ENCODE assay signal across 1 cellular context in the genomic region with DNA sequence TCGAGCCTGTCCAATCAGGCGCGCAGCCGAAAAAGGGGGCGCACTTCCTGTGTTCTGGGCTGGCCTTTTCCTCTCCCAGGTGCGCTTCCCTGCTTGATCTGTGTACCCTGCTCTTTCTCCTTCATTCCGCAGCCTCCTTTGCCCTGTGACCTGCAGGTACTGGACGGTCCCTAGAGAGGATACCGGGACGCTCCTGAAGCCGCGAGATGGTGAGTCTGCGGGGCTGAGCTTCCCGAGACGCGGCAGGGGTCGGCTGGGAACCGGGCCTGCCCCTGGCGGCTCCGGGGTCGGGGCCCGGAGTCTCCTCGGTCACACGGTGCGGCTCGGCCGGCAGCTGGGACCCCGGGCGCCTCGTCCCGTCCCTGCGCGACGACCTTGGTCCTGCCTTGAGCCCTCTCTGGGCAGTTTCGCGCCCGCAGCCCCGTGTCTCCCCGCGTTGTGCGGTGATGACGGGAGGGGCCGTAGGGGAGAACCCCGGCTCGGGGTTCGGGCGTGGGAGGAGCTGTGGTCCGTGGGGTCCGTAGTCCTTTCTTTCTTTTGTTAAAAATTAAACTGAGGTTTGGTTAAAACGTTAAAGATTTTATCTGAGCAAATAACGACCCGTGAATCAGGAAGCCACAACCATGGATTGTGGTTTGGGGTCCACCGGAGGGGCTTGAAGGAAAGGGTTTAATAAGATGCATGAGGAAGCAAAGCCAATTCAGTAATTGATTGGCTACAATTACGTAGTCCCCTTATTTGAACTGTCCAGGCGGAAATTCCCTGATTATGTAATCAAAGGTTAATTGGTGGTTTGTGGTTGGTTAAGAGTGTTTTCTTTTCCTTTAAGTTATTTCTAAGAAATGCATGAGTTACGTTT.
TF ChIP-seq lines count a peak whose summit lies in the region.

No MANE protein-coding gene starts in this region.

TF ChIP-seq in HepG2, 621 proteins besides CTCF, POLR2A, EP300 and RAD21 (continued from another document and continues in another):
- TF ChIP-seq, protein P1, sequence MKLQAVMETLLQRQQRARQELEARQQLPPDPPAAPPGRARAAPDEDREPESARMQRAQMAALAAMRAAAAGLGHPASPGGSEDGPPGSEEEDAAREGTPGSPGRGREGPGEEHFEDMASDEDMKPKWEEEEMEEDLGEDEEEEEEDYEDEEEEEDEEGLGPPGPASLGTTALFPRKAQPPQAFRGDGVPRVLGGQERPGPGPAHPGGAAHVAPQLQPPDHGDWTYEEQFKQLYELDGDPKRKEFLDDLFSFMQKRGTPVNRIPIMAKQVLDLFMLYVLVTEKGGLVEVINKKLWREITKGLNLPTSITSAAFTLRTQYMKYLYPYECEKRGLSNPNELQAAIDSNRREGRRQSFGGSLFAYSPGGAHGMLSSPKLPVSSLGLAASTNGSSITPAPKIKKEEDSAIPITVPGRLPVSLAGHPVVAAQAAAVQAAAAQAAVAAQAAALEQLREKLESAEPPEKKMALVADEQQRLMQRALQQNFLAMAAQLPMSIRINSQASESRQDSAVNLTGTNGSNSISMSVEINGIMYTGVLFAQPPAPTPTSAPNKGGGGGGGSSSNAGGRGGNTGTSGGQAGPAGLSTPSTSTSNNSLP (IDR thresholded peaks at IDR 0.05; ENCODE audit: low read depth, low read length) = peak; percentile 80
- TF ChIP-seq ELF3 (CRISPR knock-in tag; IDR thresholded peaks at IDR 0.05) = peak; percentile 74
- TF ChIP-seq MIXL1 (CRISPR knock-in tag; IDR thresholded peaks at IDR 0.05) = peak; percentile 95
- peak; percentile 92; the same call in 1 of the 2 replicates for TF ChIP-seq YEATS4 (CRISPR knock-in tag; IDR thresholded peaks at IDR 0.05; ENCODE audit: borderline replicate concordance)
- TF ChIP-seq RFX3 (CRISPR knock-in tag; IDR thresholded peaks at IDR 0.05) = no peak
- TF ChIP-seq, protein P2, sequence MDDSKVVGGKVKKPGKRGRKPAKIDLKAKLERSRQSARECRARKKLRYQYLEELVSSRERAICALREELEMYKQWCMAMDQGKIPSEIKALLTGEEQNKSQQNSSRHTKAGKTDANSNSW (CRISPR knock-in tag; IDR thresholded peaks at IDR 0.05; ENCODE audit: borderline replicate concordance) = no peak
- TF ChIP-seq BRCA1 (CRISPR knock-in tag; IDR thresholded peaks at IDR 0.05) = peak; percentile 90
- no peak for TF ChIP-seq NFIB (CRISPR knock-in tag; IDR thresholded peaks at IDR 0.05; ENCODE audit: borderline replicate concordance)
- TF ChIP-seq ZMYM3 (CRISPR knock-in tag; IDR thresholded peaks at IDR 0.05) = peak; percentile 26; the same call in 1 of the 2 replicates
- TF ChIP-seq, protein P3, sequence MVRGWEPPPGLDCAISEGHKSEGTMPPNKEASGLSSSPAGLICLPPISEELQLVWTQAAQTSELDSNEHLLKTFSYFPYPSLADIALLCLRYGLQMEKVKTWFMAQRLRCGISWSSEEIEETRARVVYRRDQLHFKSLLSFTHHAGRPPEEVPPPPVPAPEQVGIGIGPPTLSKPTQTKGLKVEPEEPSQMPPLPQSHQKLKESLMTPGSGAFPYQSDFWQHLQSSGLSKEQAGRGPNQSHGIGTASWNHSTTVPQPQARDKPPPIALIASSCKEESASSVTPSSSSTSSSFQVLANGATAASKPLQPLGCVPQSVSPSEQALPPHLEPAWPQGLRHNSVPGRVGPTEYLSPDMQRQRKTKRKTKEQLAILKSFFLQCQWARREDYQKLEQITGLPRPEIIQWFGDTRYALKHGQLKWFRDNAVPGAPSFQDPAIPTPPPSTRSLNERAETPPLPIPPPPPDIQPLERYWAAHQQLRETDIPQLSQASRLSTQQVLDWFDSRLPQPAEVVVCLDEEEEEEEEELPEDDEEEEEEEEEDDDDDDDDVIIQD (CRISPR knock-in tag; IDR thresholded peaks at IDR 0.05; ENCODE audit: low read depth) = 0 out of 2 replicates have a peak, but pooled peaks have one; percentile 18
- TF ChIP-seq EHMT2 (IDR thresholded peaks at IDR 0.05; ENCODE audit: borderline replicate concordance, low read depth, low read length) = no peak
- TF ChIP-seq SP5 (CRISPR knock-in tag; IDR thresholded peaks at IDR 0.05; ENCODE audit: borderline replicate concordance, low read depth) = peak; percentile 93
- TF ChIP-seq CHCHD3 (CRISPR knock-in tag; IDR thresholded peaks at IDR 0.05) = peak; percentile 70; the same call in 1 of the 2 replicates
- peak; percentile 51; the same call in 1 of the 2 replicates for TF ChIP-seq NFIC (IDR thresholded peaks at IDR 0.05; ENCODE audit: low read length)
- TF ChIP-seq PTBP1 (IDR thresholded peaks at IDR 0.05; ENCODE audit: low read depth, low read length, poor library complexity, severe bottlenecking) = peak; percentile 37
- TF ChIP-seq ISX (CRISPR knock-in tag; conservative IDR thresholded peaks at IDR 0.05) = no peak
- TF ChIP-seq PCBP2 (optimal IDR thresholded peaks at IDR 0.05; ENCODE audit: low read depth, low read length, poor library complexity, severe bottlenecking) = no peak
- TF ChIP-seq ZNF703 (CRISPR knock-in tag; IDR thresholded peaks at IDR 0.05; ENCODE audit: borderline replicate concordance) = peak; percentile 37; the same call in 1 of the 2 replicates
- TF ChIP-seq ZSCAN25 (CRISPR knock-in tag; IDR thresholded peaks at IDR 0.05) = peak; percentile 70; the same call in 1 of the 2 replicates
- peak; percentile 92; the same call in 1 of the 2 replicates for TF ChIP-seq ZNF816 (CRISPR knock-in tag; IDR thresholded peaks at IDR 0.05; ENCODE audit: borderline replicate concordance)
- TF ChIP-seq, protein P4, sequence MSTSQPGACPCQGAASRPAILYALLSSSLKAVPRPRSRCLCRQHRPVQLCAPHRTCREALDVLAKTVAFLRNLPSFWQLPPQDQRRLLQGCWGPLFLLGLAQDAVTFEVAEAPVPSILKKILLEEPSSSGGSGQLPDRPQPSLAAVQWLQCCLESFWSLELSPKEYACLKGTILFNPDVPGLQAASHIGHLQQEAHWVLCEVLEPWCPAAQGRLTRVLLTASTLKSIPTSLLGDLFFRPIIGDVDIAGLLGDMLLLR (CRISPR knock-in tag; IDR thresholded peaks at IDR 0.05) = peak; percentile 89
- TF ChIP-seq, protein P5, sequence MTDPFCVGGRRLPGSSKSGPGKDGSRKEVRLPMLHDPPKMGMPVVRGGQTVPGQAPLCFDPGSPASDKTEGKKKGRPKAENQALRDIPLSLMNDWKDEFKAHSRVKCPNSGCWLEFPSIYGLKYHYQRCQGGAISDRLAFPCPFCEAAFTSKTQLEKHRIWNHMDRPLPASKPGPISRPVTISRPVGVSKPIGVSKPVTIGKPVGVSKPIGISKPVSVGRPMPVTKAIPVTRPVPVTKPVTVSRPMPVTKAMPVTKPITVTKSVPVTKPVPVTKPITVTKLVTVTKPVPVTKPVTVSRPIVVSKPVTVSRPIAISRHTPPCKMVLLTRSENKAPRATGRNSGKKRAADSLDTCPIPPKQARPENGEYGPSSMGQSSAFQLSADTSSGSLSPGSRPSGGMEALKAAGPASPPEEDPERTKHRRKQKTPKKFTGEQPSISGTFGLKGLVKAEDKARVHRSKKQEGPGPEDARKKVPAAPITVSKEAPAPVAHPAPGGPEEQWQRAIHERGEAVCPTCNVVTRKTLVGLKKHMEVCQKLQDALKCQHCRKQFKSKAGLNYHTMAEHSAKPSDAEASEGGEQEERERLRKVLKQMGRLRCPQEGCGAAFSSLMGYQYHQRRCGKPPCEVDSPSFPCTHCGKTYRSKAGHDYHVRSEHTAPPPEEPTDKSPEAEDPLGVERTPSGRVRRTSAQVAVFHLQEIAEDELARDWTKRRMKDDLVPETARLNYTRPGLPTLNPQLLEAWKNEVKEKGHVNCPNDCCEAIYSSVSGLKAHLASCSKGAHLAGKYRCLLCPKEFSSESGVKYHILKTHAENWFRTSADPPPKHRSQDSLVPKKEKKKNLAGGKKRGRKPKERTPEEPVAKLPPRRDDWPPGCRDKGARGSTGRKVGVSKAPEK (CRISPR knock-in tag; IDR thresholded peaks at IDR 0.05; ENCODE audit: borderline replicate concordance) = peak; percentile 63; the same call in 1 of the 2 replicates
- peak; percentile 79; the same call in 1 of the 2 replicates for TF ChIP-seq ZNF776 (CRISPR knock-in tag; IDR thresholded peaks at IDR 0.05)
- TF ChIP-seq ZNF143 (CRISPR knock-in tag; IDR thresholded peaks at IDR 0.05) = peak; percentile 56; the same call in 1 of the 2 replicates
- TF ChIP-seq ZNF205 (CRISPR knock-in tag; IDR thresholded peaks at IDR 0.05) = 0 out of 2 replicates have a peak, but pooled peaks have one; percentile 75
- no peak for TF ChIP-seq SOX13 (IDR thresholded peaks at IDR 0.05)
- TF ChIP-seq SOX13 (CRISPR knock-in tag; conservative IDR thresholded peaks at IDR 0.05 in 1 of 2, IDR thresholded peaks at IDR 0.05 in 1 of 2) = peak in 1 of 2 experiments; percentile 66; a peak in 2 of 4 replicates
- peak; percentile 86; the same call in 1 of the 2 replicates for TF ChIP-seq ZFP82 (CRISPR knock-in tag; IDR thresholded peaks at IDR 0.05; ENCODE audit: borderline replicate concordance)
- no peak for TF ChIP-seq MBD4 (IDR thresholded peaks at IDR 0.05; ENCODE audit: borderline replicate concordance, low read length)
- TF ChIP-seq, protein P6, sequence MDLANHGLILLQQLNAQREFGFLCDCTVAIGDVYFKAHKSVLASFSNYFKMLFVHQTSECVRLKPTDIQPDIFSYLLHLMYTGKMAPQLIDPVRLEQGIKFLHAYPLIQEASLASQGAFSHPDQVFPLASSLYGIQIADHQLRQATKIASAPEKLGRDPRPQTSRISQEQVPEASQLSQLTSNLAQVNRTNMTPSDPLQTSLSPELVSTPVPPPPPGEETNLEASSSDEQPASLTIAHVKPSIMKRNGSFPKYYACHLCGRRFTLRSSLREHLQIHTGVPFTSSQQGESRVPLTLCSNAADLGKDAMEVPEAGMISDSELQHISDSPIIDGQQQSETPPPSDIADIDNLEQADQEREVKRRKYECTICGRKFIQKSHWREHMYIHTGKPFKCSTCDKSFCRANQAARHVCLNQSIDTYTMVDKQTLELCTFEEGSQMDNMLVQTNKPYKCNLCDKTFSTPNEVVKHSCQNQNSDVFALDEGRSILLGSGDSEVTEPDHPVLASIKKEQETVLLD (CRISPR knock-in tag; IDR thresholded peaks at IDR 0.05; ENCODE audit: low read depth) = peak; percentile 72
- TF ChIP-seq, protein P7, sequence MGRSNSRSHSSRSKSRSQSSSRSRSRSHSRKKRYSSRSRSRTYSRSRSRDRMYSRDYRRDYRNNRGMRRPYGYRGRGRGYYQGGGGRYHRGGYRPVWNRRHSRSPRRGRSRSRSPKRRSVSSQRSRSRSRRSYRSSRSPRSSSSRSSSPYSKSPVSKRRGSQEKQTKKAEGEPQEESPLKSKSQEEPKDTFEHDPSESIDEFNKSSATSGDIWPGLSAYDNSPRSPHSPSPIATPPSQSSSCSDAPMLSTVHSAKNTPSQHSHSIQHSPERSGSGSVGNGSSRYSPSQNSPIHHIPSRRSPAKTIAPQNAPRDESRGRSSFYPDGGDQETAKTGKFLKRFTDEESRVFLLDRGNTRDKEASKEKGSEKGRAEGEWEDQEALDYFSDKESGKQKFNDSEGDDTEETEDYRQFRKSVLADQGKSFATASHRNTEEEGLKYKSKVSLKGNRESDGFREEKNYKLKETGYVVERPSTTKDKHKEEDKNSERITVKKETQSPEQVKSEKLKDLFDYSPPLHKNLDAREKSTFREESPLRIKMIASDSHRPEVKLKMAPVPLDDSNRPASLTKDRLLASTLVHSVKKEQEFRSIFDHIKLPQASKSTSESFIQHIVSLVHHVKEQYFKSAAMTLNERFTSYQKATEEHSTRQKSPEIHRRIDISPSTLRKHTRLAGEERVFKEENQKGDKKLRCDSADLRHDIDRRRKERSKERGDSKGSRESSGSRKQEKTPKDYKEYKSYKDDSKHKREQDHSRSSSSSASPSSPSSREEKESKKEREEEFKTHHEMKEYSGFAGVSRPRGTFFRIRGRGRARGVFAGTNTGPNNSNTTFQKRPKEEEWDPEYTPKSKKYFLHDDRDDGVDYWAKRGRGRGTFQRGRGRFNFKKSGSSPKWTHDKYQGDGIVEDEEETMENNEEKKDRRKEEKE (IDR thresholded peaks at IDR 0.05) = no peak
- 0 out of 2 replicates have a peak, but pooled peaks have one; percentile 37 for TF ChIP-seq GTF3A (CRISPR knock-in tag; conservative IDR thresholded peaks at IDR 0.05)
- 0 out of 2 replicates have a peak, but pooled peaks have one; percentile 9 for TF ChIP-seq ISL2 (CRISPR knock-in tag; IDR thresholded peaks at IDR 0.05)
- no peak for TF ChIP-seq ZFP36L2 (CRISPR knock-in tag; IDR thresholded peaks at IDR 0.05)
- peak; percentile 97 for TF ChIP-seq POLR2G (IDR thresholded peaks at IDR 0.05; ENCODE audit: low read depth, low read length)
- TF ChIP-seq EED (CRISPR knock-in tag; IDR thresholded peaks at IDR 0.05) = no peak; the same call in none of the 2 replicates
- TF ChIP-seq, protein P8, sequence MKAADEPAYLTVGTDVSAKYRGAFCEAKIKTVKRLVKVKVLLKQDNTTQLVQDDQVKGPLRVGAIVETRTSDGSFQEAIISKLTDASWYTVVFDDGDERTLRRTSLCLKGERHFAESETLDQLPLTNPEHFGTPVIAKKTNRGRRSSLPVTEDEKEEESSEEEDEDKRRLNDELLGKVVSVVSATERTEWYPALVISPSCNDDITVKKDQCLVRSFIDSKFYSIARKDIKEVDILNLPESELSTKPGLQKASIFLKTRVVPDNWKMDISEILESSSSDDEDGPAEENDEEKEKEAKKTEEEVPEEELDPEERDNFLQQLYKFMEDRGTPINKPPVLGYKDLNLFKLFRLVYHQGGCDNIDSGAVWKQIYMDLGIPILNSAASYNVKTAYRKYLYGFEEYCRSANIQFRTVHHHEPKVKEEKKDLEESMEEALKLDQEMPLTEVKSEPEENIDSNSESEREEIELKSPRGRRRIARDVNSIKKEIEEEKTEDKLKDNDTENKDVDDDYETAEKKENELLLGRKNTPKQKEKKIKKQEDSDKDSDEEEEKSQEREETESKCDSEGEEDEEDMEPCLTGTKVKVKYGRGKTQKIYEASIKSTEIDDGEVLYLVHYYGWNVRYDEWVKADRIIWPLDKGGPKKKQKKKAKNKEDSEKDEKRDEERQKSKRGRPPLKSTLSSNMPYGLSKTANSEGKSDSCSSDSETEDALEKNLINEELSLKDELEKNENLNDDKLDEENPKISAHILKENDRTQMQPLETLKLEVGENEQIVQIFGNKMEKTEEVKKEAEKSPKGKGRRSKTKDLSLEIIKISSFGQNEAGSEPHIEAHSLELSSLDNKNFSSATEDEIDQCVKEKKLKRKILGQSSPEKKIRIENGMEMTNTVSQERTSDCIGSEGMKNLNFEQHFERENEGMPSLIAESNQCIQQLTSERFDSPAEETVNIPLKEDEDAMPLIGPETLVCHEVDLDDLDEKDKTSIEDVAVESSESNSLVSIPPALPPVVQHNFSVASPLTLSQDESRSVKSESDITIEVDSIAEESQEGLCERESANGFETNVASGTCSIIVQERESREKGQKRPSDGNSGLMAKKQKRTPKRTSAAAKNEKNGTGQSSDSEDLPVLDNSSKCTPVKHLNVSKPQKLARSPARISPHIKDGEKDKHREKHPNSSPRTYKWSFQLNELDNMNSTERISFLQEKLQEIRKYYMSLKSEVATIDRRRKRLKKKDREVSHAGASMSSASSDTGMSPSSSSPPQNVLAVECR (CRISPR knock-in tag; IDR thresholded peaks at IDR 0.05; ENCODE audit: borderline replicate concordance) = peak; percentile 84
- no peak; the same call in 1 of the 2 replicates for TF ChIP-seq REL (CRISPR knock-in tag; conservative IDR thresholded peaks at IDR 0.05)
- TF ChIP-seq KMT2B (CRISPR knock-in tag; IDR thresholded peaks at IDR 0.05) = no peak
- TF ChIP-seq, protein P9, sequence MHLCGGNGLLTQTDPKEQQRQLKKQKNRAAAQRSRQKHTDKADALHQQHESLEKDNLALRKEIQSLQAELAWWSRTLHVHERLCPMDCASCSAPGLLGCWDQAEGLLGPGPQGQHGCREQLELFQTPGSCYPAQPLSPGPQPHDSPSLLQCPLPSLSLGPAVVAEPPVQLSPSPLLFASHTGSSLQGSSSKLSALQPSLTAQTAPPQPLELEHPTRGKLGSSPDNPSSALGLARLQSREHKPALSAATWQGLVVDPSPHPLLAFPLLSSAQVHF (CRISPR knock-in tag; IDR thresholded peaks at IDR 0.05) = peak; percentile 87; the same call in 1 of the 2 replicates
- TF ChIP-seq SRF (IDR thresholded peaks at IDR 0.05; ENCODE audit: low read depth, low read length) = 0 out of 2 replicates have a peak, but pooled peaks have one; percentile 2
